ENCODE assay signal across 8 cellular contexts in the genomic region with DNA sequence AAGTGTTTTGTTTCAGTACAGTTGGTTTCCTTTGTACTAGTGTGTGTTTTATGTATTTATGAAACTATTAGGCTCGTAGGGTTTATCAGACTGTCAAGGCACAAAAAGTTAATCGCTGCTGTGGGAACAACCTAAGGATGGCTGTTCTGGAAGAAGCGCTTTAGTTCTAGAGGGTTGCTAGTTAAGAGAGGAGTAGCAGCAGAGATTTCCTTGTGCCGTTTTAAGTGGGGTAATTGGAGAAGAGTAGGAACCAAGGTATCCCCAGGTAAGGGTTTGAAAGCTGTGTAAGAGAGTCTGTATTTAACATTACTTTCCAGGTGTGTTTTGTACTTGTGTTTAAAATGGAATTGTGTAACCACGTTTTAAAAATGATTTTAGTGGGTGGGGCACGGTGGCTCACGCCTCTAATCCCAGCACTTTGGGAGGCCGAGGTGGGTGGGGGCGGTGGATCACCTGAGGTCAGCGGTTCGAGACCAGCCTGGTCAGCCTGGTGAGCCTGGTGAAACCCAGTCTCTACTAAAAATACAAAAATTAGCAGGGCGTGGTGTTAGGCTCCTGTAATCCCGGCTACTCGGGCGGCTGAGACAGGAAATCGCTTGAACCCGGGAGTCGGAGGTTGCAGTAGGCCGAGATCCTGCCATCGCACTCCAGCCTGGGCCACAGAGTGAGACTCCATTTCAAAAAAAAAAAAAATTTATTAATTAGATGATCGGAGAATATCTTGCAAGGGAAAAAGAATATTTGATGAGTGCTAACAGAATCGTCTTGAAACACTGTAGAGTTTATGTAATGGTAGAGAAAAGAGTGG. TPM values are rescaled to one million over a fixed set of nuclear protein-coding genes. Genes with fewer than 3 reads are reported as not detected.
DNase-seq lines count a peak whose midpoint lies in the region; ATAC-seq and TF ChIP-seq lines count a peak whose summit lies in the region.

No MANE protein-coding gene starts in this region.

- H3K4me1 Mint-ChIP-seq in brain, result peaks cover 77% of the 10 kb centered on the region

- peaks cover 25% of the 10 kb centered on the region for H3K36me3 Mint-ChIP-seq in brain

- no peak overlapping the region for H2AFZ ChIP-seq in ACC112 (ENCODE audit: low read length, unreplicated experiment)

- H3K27ac ChIP-seq in ACC112 (ENCODE audit: low read depth, low read length), result peak overlapping the region; percentile 97; the same call in 1 of the 2 replicates
- no peak overlapping the region for H3K27ac ChIP-seq in HUES48 (ENCODE audit: low read depth, low read length)

- no peak for ATAC-seq in GM18868 (IDR thresholded peaks at IDR 0.05; ENCODE audit: unreplicated experiment)
- no peak for ATAC-seq in HG03135 (IDR thresholded peaks at IDR 0.05; ENCODE audit: unreplicated experiment)

- peak overlapping the region; percentile 96 to 100 (median 98) for H3K4me3 Mint-ChIP-seq in brain

- H3K27me3 ChIP-seq in ACC112 (ENCODE audit: insufficient read depth, low read length) (no peaks in the 10 kb centered on the region), HUES48 (ENCODE audit: control insufficient read depth, insufficient read depth, low read length) (no peaks in the 10 kb centered on the region), mononuclear cell (ENCODE audit: insufficient read depth, low read length) (no peaks in the 10 kb centered on the region)

- peaks cover 72% of the 10 kb centered on the region for H3K79me2 ChIP-seq in ACC112 (ENCODE audit: control insufficient read depth, insufficient read depth, low read length, unreplicated experiment)

- H3K9ac ChIP-seq in HUES48 (ENCODE audit: low read depth, low read length), result peak overlapping the region; percentile 100; the same call in 1 of the 2 replicates

- no peak for DNase-seq in mucosa of gallbladder (ENCODE audit: low spot score)
- no peak for DNase-seq in superior temporal gyrus (ENCODE audit: extremely low spot score)

- TF ChIP-seq CTCF in brain (conservative IDR thresholded peaks at IDR 0.05), result no peak

- H3K9me3 ChIP-seq in HUES48 (ENCODE audit: control insufficient read depth, insufficient read depth, low read length) (no peaks in the 10 kb centered on the region), mononuclear cell (ENCODE audit: low read depth, low read length) (no peaks in the 10 kb centered on the region)

- peaks cover 0 to 3% (median 0%) of the 10 kb centered on the region in 5 experiments for H3K9me3 Mint-ChIP-seq in brain

- H3K4me3 ChIP-seq in ACC112 (ENCODE audit: low read depth, low read length) (peak overlapping the region; percentile 100), HUES48 (ENCODE audit: low read depth, low read length) (peak overlapping the region; percentile 98), mononuclear cell (ENCODE audit: low read length) (peak overlapping the region; percentile 100)

- H3K27ac Mint-ChIP-seq in brain, result peak overlapping the region; percentile 100

- H3K4me1 ChIP-seq in ACC112 (ENCODE audit: control insufficient read depth, insufficient read depth, low read length, unreplicated experiment) (peaks cover 51% of the 10 kb centered on the region), HUES48 (ENCODE audit: control insufficient read depth, insufficient read depth, low read length) (peaks cover 41% of the 10 kb centered on the region), mononuclear cell (ENCODE audit: insufficient read depth, low read length) (peaks cover 58% of the 10 kb centered on the region)

- H3K36me3 ChIP-seq in ACC112 (ENCODE audit: insufficient read depth, low read length), result peaks cover 7% of the 10 kb centered on the region
- peaks cover 19% of the 10 kb centered on the region for H3K36me3 ChIP-seq in HUES48 (ENCODE audit: control insufficient read depth, insufficient read depth, low read length)

- peaks cover 13% of the 10 kb centered on the region for H3K27me3 Mint-ChIP-seq in brain

RNA-seq across cellular contexts. Expression of a gene that starts 2.6 kb away (rescaled TPM):
- polyA plus RNA-seq in brain (ENCODE audit: insufficient read depth, low read depth, low replicate concordance), result 374 TPM
- 484 TPM for total RNA-seq in mononuclear cell
- total RNA-seq in mucosa of gallbladder, result 309 TPM
